In genomic region chr10:104862-105565, GRCh38 we compare ENCODE assay signal across 24 cellular contexts. TPM values are rescaled to one million over a fixed set of nuclear protein-coding genes. Genes with fewer than 3 reads are reported as not detected.
DNase-seq lines count a peak whose midpoint lies in the region; ATAC-seq and TF ChIP-seq lines count a peak whose summit lies in the region.
"Had no signal": no experiment of that assay in that cellular context is flagged by ENCODE, and none has a peak within 500 bp of the region (broad histone marks: within the 10 kb centered on the region; RNA-seq: fewer than 3 reads in every experiment).

No MANE protein-coding gene starts in this region.

- intact Hi-C loops in left colon (cut with DNase I, micrococcal nuclease) = no loop called here
- intact Hi-C loops in lower leg skin (cut with DNase I; ENCODE audit: low total_unique reads) = no loop called here
- intact Hi-C loops in uterus (cut with DNase I; ENCODE audit: low total_unique reads) = no loop called here

- H3K27me3 ChIP-seq in Karpas-422 (ENCODE audit: low read length) (no peaks in the 10 kb centered on the region), smooth muscle cell (ENCODE audit: low read depth) (peaks cover 3% of the 10 kb centered on the region), uterus (no peaks in the 10 kb centered on the region)

- H3K27ac ChIP-seq in Karpas-422 (ENCODE audit: low read length) (no peak overlapping the region), smooth muscle cell (ENCODE audit: low read depth) (no peak overlapping the region), uterus (no peak overlapping the region)
- H3K27ac ChIP-seq: KMS-11, SJSA1 had no signal

- no peak for TF ChIP-seq CTCF in smooth muscle cell (IDR thresholded peaks at IDR 0.05; ENCODE audit: borderline replicate concordance, insufficient read depth, poor library complexity, severe bottlenecking)
- no peak for TF ChIP-seq CTCF in lower leg skin (IDR thresholded peaks at IDR 0.05)
- no peak for TF ChIP-seq CTCF in uterus (IDR thresholded peaks at IDR 0.05)

- peak; percentile 66 for DNase-seq in NCI-H345 (lab: John Stamatoyannopoulos, UW)
- DNase-seq in NCI-H345 treated with DMSO at 0.1 percent for 48 hours (lab: John Stamatoyannopoulos, UW; ENCODE audit: unreplicated experiment) = no peak
- peak; percentile 20 for DNase-seq in Karpas-422
- DNase-seq in SHP77 (lab: John Stamatoyannopoulos, UW) = peak; percentile 71 to 82
- no peak for DNase-seq in left colon
- DNase-seq in smooth muscle cell (lab: John Stamatoyannopoulos, UW; ENCODE audit: unreplicated experiment) = no peak
- DNase-seq in lower leg skin (ENCODE audit: low spot score in 2 of 2) = no peak
- no peak for DNase-seq in uterus
- DNase-seq: AML-193; C1 segment of cervical spinal cord; Calu3; CD8-positive, alpha-beta T cell; DMS153; GDM1; IMR-90; NCI-H187 treated with DMSO at 0.1 percent for 48 hours; NCI-H2107; NCI-H2227 treated with DMSO at 0.1 percent for 48 hours; NCI-H524 treated with DMSO at 0.1 percent for 48 hours had no signal

- H3K4me1 ChIP-seq in Karpas-422 (ENCODE audit: low read length) = no peaks in the 10 kb centered on the region
- no peaks in the 10 kb centered on the region for H3K4me1 ChIP-seq in smooth muscle cell (ENCODE audit: low read depth)
- H3K4me1 ChIP-seq in uterus = no peaks in the 10 kb centered on the region
- H3K4me1 ChIP-seq: SJSA1 had no signal

- H4K20me1 ChIP-seq in Karpas-422 (ENCODE audit: insufficient read depth, low read depth, low read length) (no peaks in the 10 kb centered on the region), smooth muscle cell (ENCODE audit: low read depth) (no peaks in the 10 kb centered on the region)

- TF ChIP-seq POLR2A in lower leg skin (IDR thresholded peaks at IDR 0.05) (no peak), uterus (IDR thresholded peaks at IDR 0.05) (no peak)

- peak; percentile 56 for ATAC-seq in left colon
- ATAC-seq: CD8-positive, alpha-beta T cell; Panc1 had no signal

- H3K9me2 ChIP-seq in Karpas-422 (replicated peaks; ENCODE audit: insufficient read depth, low read length) = no peaks in the 10 kb centered on the region

- H3K4me3 ChIP-seq in Karpas-422 (ENCODE audit: low read length) (no peak overlapping the region), smooth muscle cell (no peak overlapping the region), lower leg skin (ENCODE audit: low read depth, poor library complexity, severe bottlenecking) (no peak overlapping the region), uterus (no peak overlapping the region)
- H3K4me3 ChIP-seq: SJSA1 had no signal

- H3K79me2 ChIP-seq in Karpas-422 (ENCODE audit: low read length) = no peaks in the 10 kb centered on the region
- no peaks in the 10 kb centered on the region for H3K79me2 ChIP-seq in smooth muscle cell (ENCODE audit: low read depth)

- H2AFZ ChIP-seq in Karpas-422 (ENCODE audit: low read length) (no peak overlapping the region), smooth muscle cell (ENCODE audit: low read depth) (no peak overlapping the region)

- H3K9ac ChIP-seq in Karpas-422 (ENCODE audit: low read length) = no peak overlapping the region
- H3K9ac ChIP-seq in smooth muscle cell (ENCODE audit: low read depth) = no peak overlapping the region
- H3K9ac ChIP-seq: KMS-11 had no signal

- H3K9me3 ChIP-seq in Karpas-422 (ENCODE audit: low read length) (no peaks in the 10 kb centered on the region), smooth muscle cell (replicated peaks; ENCODE audit: low read depth) (no peaks in the 10 kb centered on the region), uterus (no peaks in the 10 kb centered on the region)
- H3K9me3 ChIP-seq: SJSA1 had no signal

- H3K36me3 ChIP-seq in Karpas-422 (ENCODE audit: insufficient read depth, low read length) (no peaks in the 10 kb centered on the region), smooth muscle cell (ENCODE audit: low read depth) (no peaks in the 10 kb centered on the region), uterus (no peaks in the 10 kb centered on the region)
- H3K36me3 ChIP-seq: SJSA1 had no signal

- no peaks in the 10 kb centered on the region for H3F3A ChIP-seq in smooth muscle cell (ENCODE audit: low read depth)

- no peak overlapping the region for H3K4me2 ChIP-seq in Karpas-422 (ENCODE audit: low read depth, low read length, poor library complexity, severe bottlenecking)
- H3K4me2 ChIP-seq in smooth muscle cell = no peak overlapping the region
- H3K4me2 ChIP-seq: KMS-11 had no signal

- 79% methylated on average over 16 of the region's 16 CpGs for WGBS in smooth muscle cell (ENCODE audit: low lambda C conversion rate)
- 87 to 88% methylated on average over 14 to 16 of the region's 16 CpGs for WGBS in lower leg skin, 2 donors

RNA-seq across cellular contexts. Expression of gene ZMYND11, which starts 30.2 kb away (rescaled TPM):
- 2.4 and 8.3 TPM in 2 replicates for total RNA-seq in Karpas-422 (2014; rRNA removed; shearing (Covaris generic); ENCODE audit: low replicate concordance)
- 10 to 100 TPM; 42.7 to 54.9 TPM for total RNA-seq in left colon
- total RNA-seq in smooth muscle cell = 66.3 and 71.2 TPM in 2 replicates
- polyA plus RNA-seq in smooth muscle cell = 27.7 and 33.7 TPM in 2 replicates
- total RNA-seq in lower leg skin = 10 to 100 TPM; 41.0 to 50.8 (median 47.7) TPM
- total RNA-seq in uterus = 100 to 1,000 TPM in 2 of 4 donors, 10 to 100 TPM in 2; 54.1 to 122 (median 104) TPM

RNA-seq across cellular contexts. Expression of gene TUBB8, which starts 55.9 kb away (rescaled TPM):
- not detected in 2 replicates for total RNA-seq in Karpas-422 (2014; rRNA removed; shearing (Covaris generic); ENCODE audit: low replicate concordance)
- total RNA-seq in left colon = under 1 TPM in 1 of 2 donors, not detected in 1; 0.40 TPM
- total RNA-seq in smooth muscle cell = 0.54 and 3.3 TPM in 2 replicates
- polyA plus RNA-seq in smooth muscle cell = 0.66 and 0.79 TPM in 2 replicates
- total RNA-seq in lower leg skin = not detected
- not detected for total RNA-seq in uterus
- total RNA-seq: A172; Calu3; CD8-positive, alpha-beta T cell; IMR-90 had no signal
- polyA plus RNA-seq: AG04450 had no signal

Comparison
In these comparisons a context has a peak if more than half of its experiments do, and no peak if none do; other contexts are left out.
1. DNase-seq: peak in NCI-H345 (single experiment), Karpas-422 (single experiment) and SHP77 (2 of 2); none in NCI-H345 treated with DMSO at 0.1 percent for 48 hours (single experiment), left colon (0 of 2), smooth muscle cell (single experiment), lower leg skin (0 of 2) and uterus (0 of 2).